Comparison of ENCODE assay signal across 12 cellular contexts in the genomic region with DNA sequence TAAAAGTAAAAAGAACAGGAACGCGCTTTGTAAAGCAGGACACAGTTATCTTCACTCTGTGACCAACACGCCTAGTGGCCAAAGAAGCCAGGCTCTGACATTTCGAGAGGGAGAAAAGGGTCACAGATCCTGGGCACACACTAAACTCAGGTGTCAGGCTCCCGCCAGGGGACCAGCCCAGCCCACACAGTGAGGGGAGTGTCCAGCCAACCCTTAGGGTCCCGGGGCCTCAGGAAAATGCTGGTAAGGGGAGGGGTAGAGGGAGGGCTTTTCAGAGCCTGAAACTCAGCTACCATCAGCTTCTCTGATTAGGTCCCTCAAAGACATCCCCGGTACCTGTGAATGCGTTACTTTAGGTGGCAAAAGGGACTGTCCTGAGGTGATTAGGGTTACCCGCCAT. TPM values are rescaled to one million over a fixed set of nuclear protein-coding genes. Genes with fewer than 3 reads are reported as not detected.
DNase-seq lines count a peak whose midpoint lies in the region; ATAC-seq, FAIRE-seq and TF ChIP-seq lines count a peak whose summit lies in the region.
"Had no signal": no experiment of that assay in that cellular context is flagged by ENCODE, and none has a peak within 500 bp of the region (broad histone marks: within the 10 kb centered on the region; RNA-seq: fewer than 3 reads in every experiment).

No MANE protein-coding gene starts in this region.

- 91% methylated on average over 9 of the region's 9 CpGs for WGBS in GM12878 (ENCODE audit: insufficient coverage, insufficient replicate concordance, low lambda C conversion rate, missing lambda C conversion rate)

- H3K9me3 Mint-ChIP-seq in CD4-positive, alpha-beta T cell = no peaks in the 10 kb centered on the region

- H3K79me2 ChIP-seq in GM12878 (ENCODE audit: control insufficient read depth, insufficient read depth, low read length) (peaks cover 50% of the 10 kb centered on the region), osteoblast (ENCODE audit: insufficient read depth, low read length) (peaks cover 98% of the 10 kb centered on the region)

- peak overlapping the region; percentile 84 for H3K27ac ChIP-seq in CD4-positive, alpha-beta T cell (ENCODE audit: low read depth, low read length)
- peak overlapping the region; percentile 22 for H3K27ac ChIP-seq in GM12878 (ENCODE audit: control insufficient read depth, insufficient read depth)
- H3K27ac ChIP-seq in osteoblast (ENCODE audit: low read depth, low read length) = peak overlapping the region; percentile 33
- peak overlapping the region in 1 of 2 donors; percentile 80 for H3K27ac ChIP-seq in left lung

- H4K20me1 ChIP-seq in GM12878 (ENCODE audit: control insufficient read depth, insufficient read depth) (no peaks in the 10 kb centered on the region), osteoblast (ENCODE audit: insufficient read depth, low read length) (peaks cover 71% of the 10 kb centered on the region)

- peaks cover 0 to 5% of the 10 kb centered on the region in 2 experiments; a peak in 2 of 4 replicates for H3K36me3 ChIP-seq in GM12878 (ENCODE audit: control insufficient read depth in 2 of 2, insufficient read depth in 2 of 2, low read length in 1 of 2)
- H3K36me3 ChIP-seq in osteoblast (ENCODE audit: insufficient read depth, low read length) = no peaks in the 10 kb centered on the region
- no peaks in the 10 kb centered on the region for H3K36me3 ChIP-seq in left lung

- H3K27me3 ChIP-seq in CD4-positive, alpha-beta T cell (ENCODE audit: control insufficient read depth, insufficient read depth, low read length) = no peaks in the 10 kb centered on the region
- H3K27me3 ChIP-seq in GM12878 (replicated peaks in 1 of 2; ENCODE audit: control insufficient read depth in 2 of 2, insufficient read depth in 2 of 2, low read length in 1 of 2) (no peaks in the 10 kb centered on the region), osteoblast (ENCODE audit: insufficient read depth, low read length) (no peaks in the 10 kb centered on the region), left lung (no peaks in the 10 kb centered on the region)

- H3K4me1 ChIP-seq in GM12878 (ENCODE audit: control insufficient read depth, insufficient read depth, low read length) (peaks cover 22% of the 10 kb centered on the region), osteoblast (ENCODE audit: insufficient read depth, low read length) (peaks cover 17% of the 10 kb centered on the region), left lung (peaks cover 17 to 95% of the 10 kb centered on the region in 2 donors)

- no peaks in the 10 kb centered on the region for H3K27me3 Mint-ChIP-seq in CD4-positive, alpha-beta T cell

- H3K4me1 Mint-ChIP-seq in CD4-positive, alpha-beta T cell (ENCODE audit: low read depth) = peaks cover 85% of the 10 kb centered on the region

- TF ChIP-seq POLR2A in GM12878 (IDR thresholded peaks at IDR 0.05; ENCODE audit: low read depth, low read length) = no peak

- H3K9ac ChIP-seq in GM12878 (ENCODE audit: control insufficient read depth, insufficient read depth, low read length) = 0 out of 2 replicates have a peak overlapping the region, but pooled peaks have one; percentile 9

- RAD21 ChIA-PET in GM12878 (lab: Charles Lee; ENCODE audit: unreplicated experiment) = interaction anchor here (2.0 to 2.8 kb wide), 3 partner anchors 8 to 34 kb away, joined by 7 to 59 read pairs (median 30); a partner anchor contains a TSS

- peak overlapping the region; percentile 28; the same call in 1 of the 2 replicates for H3K4me2 ChIP-seq in GM12878 (ENCODE audit: control insufficient read depth, insufficient read depth)
- H3K4me2 ChIP-seq in osteoblast (ENCODE audit: insufficient read depth, low read length) = no peak overlapping the region

- DNase-seq in CD4-positive, alpha-beta T cell = no peak
- DNase-seq in Jurkat, Clone E6-1 (ENCODE audit: low read depth, low spot score) = no peak
- no peak for DNase-seq in GM12878 (ENCODE audit: low read depth, low spot score)
- no peak for DNase-seq in osteoblast (ENCODE audit: insufficient read length, low spot score, missing footprints)
- DNase-seq in left lung = no peak
- DNase-seq: activated CD4-positive, alpha-beta T cell treated with anti-CD3 and anti-CD28 coated beads for 1 hour; amniotic stem cell; COR-L47; NCI-H510A had no signal

- peaks cover 27% of the 10 kb centered on the region for H3K36me3 Mint-ChIP-seq in CD4-positive, alpha-beta T cell (ENCODE audit: low read depth)

- H3K27ac Mint-ChIP-seq in CD4-positive, alpha-beta T cell = peak overlapping the region; percentile 91

- no peak for TF ChIP-seq RAD21 in GM12878 (IDR thresholded peaks at IDR 0.05; ENCODE audit: insufficient read depth, low read depth, low read length)

- intact Hi-C loops in CD4-positive, alpha-beta T cell (cut with DNase I, micrococcal nuclease) = loop anchor here (5.0 kb wide), 2 partner anchors 46 to 1886 kb away; no protein-coding TSS in a partner anchor
- intact Hi-C loops in GM12878 (cut with micrococcal nuclease; ENCODE audit: unreplicated experiment) = no loop called here
- intact Hi-C loops in left lung (cut with DNase I) = no loop called here

- ATAC-seq in CD4-positive, alpha-beta T cell (ENCODE audit: poor library complexity) = no peak
- ATAC-seq in GM12878 = no peak
- ATAC-seq in GM18907 (IDR thresholded peaks at IDR 0.05; ENCODE audit: unreplicated experiment) = no peak
- no peak for ATAC-seq in left lung
- ATAC-seq in GM21825 (IDR thresholded peaks at IDR 0.05; ENCODE audit: unreplicated experiment) = no peak
- ATAC-seq in HG03354 (IDR thresholded peaks at IDR 0.05; ENCODE audit: poor library complexity, severe bottlenecking, unreplicated experiment) = no peak

- CTCF ChIA-PET in CD4-positive, alpha-beta T cell (lab: Charles Lee) = interaction anchor here (1.9 to 2.0 kb wide), 2 partner anchors 15 to 44 kb away, joined by 7 to 15 read pairs; no protein-coding TSS in a partner anchor
- CTCF ChIA-PET in GM12878 (lab: Yijun Ruan, JAX) = interaction anchor here (0.9 to 2.5 kb wide), 4 partner anchors 14 to 45 kb away, joined by 4 to 23 read pairs (median 10); no protein-coding TSS in a partner anchor

- in situ Hi-C loops in GM12878 (cut with MboI) = no loop called here

- no peaks in the 10 kb centered on the region for H3K9me3 ChIP-seq in CD4-positive, alpha-beta T cell (ENCODE audit: control insufficient read depth, low read length)
- H3K9me3 ChIP-seq in GM12878 (replicated peaks; ENCODE audit: control insufficient read depth, insufficient read depth, low read length) (peaks cover 4% of the 10 kb centered on the region), osteoblast (ENCODE audit: low read depth, low read length) (no peaks in the 10 kb centered on the region), left lung (no peaks in the 10 kb centered on the region)

- H2AFZ ChIP-seq in GM12878 (ENCODE audit: control insufficient read depth, low read depth, low read length) (no peak overlapping the region), osteoblast (ENCODE audit: low read length) (no peak overlapping the region)

- TF ChIP-seq CTCF in CD4-positive, alpha-beta T cell (IDR thresholded peaks at IDR 0.05) = no peak
- no peak for TF ChIP-seq CTCF in GM12878 (IDR thresholded peaks at IDR 0.05 in 2 of 3, conservative IDR thresholded peaks at IDR 0.05 in 1 of 3; ENCODE audit: control insufficient read depth in 2 of 3, extremely low read depth in 1 of 3, insufficient read depth in 1 of 3, low read depth in 3 of 3, low read length in 3 of 3)
- TF ChIP-seq CTCF in osteoblast (IDR thresholded peaks at IDR 0.05; ENCODE audit: extremely low read depth, low read depth, low read length) = no peak
- no peak for TF ChIP-seq CTCF in left lung (IDR thresholded peaks at IDR 0.05)

- no peak for FAIRE-seq in GM12878 (lab: Jason Lieb, UNC)

- SMC1A ChIA-PET in GM12878 (lab: Charles Lee; ENCODE audit: uncharacterized antibody, unreplicated experiment) = interaction anchor here (0.8 to 1.8 kb wide), 8 partner anchors 8 to 38 kb away, joined by 3 to 29 read pairs (median 4); no protein-coding TSS in a partner anchor

- peak overlapping the region; percentile 44 for H3K4me3 Mint-ChIP-seq in CD4-positive, alpha-beta T cell

- H3K4me3 ChIP-seq in Jurkat, Clone E6-1 (ENCODE audit: low read length) = peak overlapping the region; percentile 23
- H3K4me3 ChIP-seq in GM12878 (no peak overlapping the region), osteoblast (ENCODE audit: insufficient read depth, low read length) (no peak overlapping the region), left lung (no peak overlapping the region)

- TF ChIP-seq EP300 in GM12878 (IDR thresholded peaks at IDR 0.05; ENCODE audit: borderline replicate concordance in 1 of 2, control insufficient read depth in 1 of 2, low read depth in 2 of 2, low read length in 2 of 2) = no peak

- POLR2A ChIA-PET in CD4-positive, alpha-beta T cell (lab: Charles Lee) = interaction anchor here (1.8 to 3.2 kb wide), 6 partner anchors 9 to 45 kb away, joined by 8 to 218 read pairs (median 22); a partner anchor contains a TSS
- POLR2A ChIA-PET in GM12878 (lab: Charles Lee) = interaction anchor here (1.6 to 1.7 kb wide), 4 partner anchors 8 to 17 kb away, joined by 4 to 18 read pairs (median 11); a partner anchor contains a TSS

- BruUV-seq in GM12878 (replicated peaks; lab: Mats Ljungman, UMichigan) = no TSS peak

RNA-seq across cellular contexts. Expression of a gene that starts 16.6 kb away (rescaled TPM):
- total RNA-seq in CD4-positive, alpha-beta T cell = 100 to 1,000 TPM; 153 to 159 TPM
- 169 TPM for polyA plus RNA-seq in Jurkat, Clone E6-1 (2012; ENCODE audit: insufficient read depth, insufficient read length)
- total RNA-seq in GM12878 (2013; cell fraction: nucleolus; rRNA removed) = 88.9 and 92.3 TPM in 2 replicates
- total RNA-seq in GM12878 (2014; rRNA removed) (53.1 and 64.8 TPM in 2 replicates), GM12878 (2014; rRNA removed; fragmentation: Illumina TruSeq; extraction: Trizol) (66.4 and 70.7 TPM in 2 replicates), GM12878 (2021) (100 and 104 TPM in 2 replicates), osteoblast (112 and 113 TPM in 2 replicates), left lung (100 to 1,000 TPM; 281 to 298 TPM)
- 161 TPM for polyA plus RNA-seq in GM12878 (2011; ENCODE audit: low read depth)
- polyA plus RNA-seq in GM12878 (2011; rRNA removed) (126 and 129 TPM in 2 replicates), GM12878 (2014; fragmentation: Illumina TruSeq; extraction: Trizol) (94.2 and 117 TPM in 2 replicates), GM12878 (2014; fragmentation: Nextera tagmentation; extraction: Ambion mirVana) (10 to 100 TPM; 25.0 to 67.7 TPM), GM12878 (2014; rRNA removed) (57.0 and 61.4 TPM in 2 replicates), GM12878 (2016; fragmentation: Nextera tagmentation; extraction: Ambion mirVana) (10 to 100 TPM; 73.7 to 80.5 TPM)
- polyA plus RNA-seq in GM12878 (2011; cell fraction: cytosol; rRNA removed) = 98.8 and 103 TPM in 2 replicates
- 71.7 and 72.2 TPM in 2 replicates for polyA plus RNA-seq in GM12878 (2011; cell fraction: nucleus; rRNA removed)
- 186 and 310 TPM in 2 replicates for polyA plus RNA-seq in GM12878 (2012)
- 75.3 and 100 TPM in 2 replicates for polyA minus RNA-seq in GM12878 (2011; rRNA and poly(A)+ RNA removed)
- 46.5 and 59.4 TPM in 2 replicates for polyA minus RNA-seq in GM12878 (2011; cell fraction: cytosol; rRNA and poly(A)+ RNA removed)
- 26.7 and 47.8 TPM in 2 replicates for polyA minus RNA-seq in GM12878 (2011; cell fraction: nucleus; rRNA and poly(A)+ RNA removed)

RNA-seq across cellular contexts. Expression of a gene that starts 56.2 kb away (rescaled TPM):
- total RNA-seq in CD4-positive, alpha-beta T cell = not detected
- not detected for polyA plus RNA-seq in Jurkat, Clone E6-1 (2012; ENCODE audit: insufficient read depth, insufficient read length)
- not detected in 2 replicates for total RNA-seq in GM12878 (2013; cell fraction: nucleolus; rRNA removed)
- not detected in 2 replicates for total RNA-seq in GM12878 (2014; rRNA removed)
- total RNA-seq in GM12878 (2014; rRNA removed; fragmentation: Illumina TruSeq; extraction: Trizol) = not detected in 2 replicates
- not detected in 2 replicates for total RNA-seq in GM12878 (2021)
- polyA plus RNA-seq in GM12878 (2011; ENCODE audit: low read depth) = not detected
- polyA plus RNA-seq in GM12878 (2011; rRNA removed) = not detected in 2 replicates
- polyA plus RNA-seq in GM12878 (2011; cell fraction: cytosol; rRNA removed) = not detected in 2 replicates
- not detected in 2 replicates for polyA plus RNA-seq in GM12878 (2011; cell fraction: nucleus; rRNA removed)
- polyA plus RNA-seq in GM12878 (2012) = 0.15 and 0.32 TPM in 2 replicates
- polyA plus RNA-seq in GM12878 (2014; fragmentation: Illumina TruSeq; extraction: Trizol) = not detected in 2 replicates
- polyA plus RNA-seq in GM12878 (2014; fragmentation: Nextera tagmentation; extraction: Ambion mirVana) = not detected
- not detected in 2 replicates for polyA plus RNA-seq in GM12878 (2014; rRNA removed)
- polyA plus RNA-seq in GM12878 (2016; fragmentation: Nextera tagmentation; extraction: Ambion mirVana) = not detected
- polyA minus RNA-seq in GM12878 (2011; rRNA and poly(A)+ RNA removed) = not detected in 2 replicates
- polyA minus RNA-seq in GM12878 (2011; cell fraction: cytosol; rRNA and poly(A)+ RNA removed) = not detected in 2 replicates
- polyA minus RNA-seq in GM12878 (2011; cell fraction: nucleus; rRNA and poly(A)+ RNA removed) = not detected in 2 replicates
- total RNA-seq in osteoblast = 17.1 and 19.2 TPM in 2 replicates
- total RNA-seq in left lung = 10 to 100 TPM; 35.0 to 53.8 TPM

Comparison
In these comparisons a context has a peak if more than half of its experiments do, and no peak if none do; other contexts are left out.
1. RNA of a gene that starts 56.2 kb away (total RNA-seq): 35.0 to 53.8 TPM in left lung and 17.1 to 19.2 TPM in osteoblast; not detected in CD4-positive, alpha-beta T cell and not detected in GM12878; every median in the first group is over 10 times any median in the second.
2. intact Hi-C loops: an anchor here in CD4-positive, alpha-beta T cell (5.0 kb wide); none called in GM12878 and left lung.